Comparison of ENCODE assay signal across 13 cellular contexts in the genomic region with DNA sequence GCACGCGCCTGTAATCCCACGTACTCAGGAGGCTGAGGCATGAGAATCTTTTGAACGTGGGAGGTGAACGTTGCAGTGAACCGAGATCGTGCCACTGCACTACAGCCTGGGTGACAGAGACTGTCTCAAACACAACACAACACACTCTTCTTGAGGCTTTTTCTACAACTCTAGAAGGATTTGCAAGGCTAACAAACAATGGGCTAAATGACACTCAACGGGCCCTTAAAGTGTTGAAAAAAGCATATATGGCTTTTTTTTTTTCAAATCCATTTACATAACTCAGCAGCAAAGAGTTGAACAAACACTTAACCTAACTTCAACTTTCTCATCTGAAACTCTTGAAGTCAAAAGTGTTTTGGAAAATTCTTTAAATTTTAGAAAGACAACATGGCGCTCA.
"Had no signal": no experiment of that assay in that cellular context is flagged by ENCODE, and none has a peak within 500 bp of the region (broad histone marks: within the 10 kb centered on the region; RNA-seq: fewer than 3 reads in every experiment).

No MANE protein-coding gene starts in this region.

- DNase-seq: activated CD4-positive, alpha-beta T cell treated with anti-CD3 and anti-CD28 coated beads for 4 hours; activated naive CD4-positive, alpha-beta T cell; activated T-cell treated with anti-CD3 and anti-CD28 coated beads, Interleukin-2, amount 50 U/mL, for 4 hours; effector memory CD8-positive, alpha-beta T cell; kidney; retina; SW 1271; uterus had no signal

- FAIRE-seq: kidney had no signal

- ATAC-seq: activated T-cell treated with anti-CD3 and anti-CD28 coated beads, Interleukin-2, amount 50 U/mL, for 4 hours; effector memory CD8-positive, alpha-beta T cell; gastroesophageal sphincter had no signal

- H3K4me1 ChIP-seq: uterus had no signal

- H3K9me3 Mint-ChIP-seq: activated T-cell treated with anti-CD3 and anti-CD28 coated beads, Interleukin-2, amount 50 U/mL, for 4 hours; central memory CD8-positive, alpha-beta T cell; effector memory CD8-positive, alpha-beta T cell had no signal

- H3K4me3 ChIP-seq: gastroesophageal sphincter, uterus had no signal

- H3K4me1 Mint-ChIP-seq: brain had no signal

- H3K36me3 ChIP-seq: uterus had no signal

- H3K4me3 Mint-ChIP-seq: activated T-cell treated with anti-CD3 and anti-CD28 coated beads, Interleukin-2, amount 50 U/mL, for 4 hours; brain; central memory CD8-positive, alpha-beta T cell; effector memory CD8-positive, alpha-beta T cell had no signal

- H3K27ac Mint-ChIP-seq: brain; effector memory CD8-positive, alpha-beta T cell had no signal

- H3K9me3 ChIP-seq: gastroesophageal sphincter, uterus had no signal

- H3K27ac ChIP-seq: epithelial cell of prostate, VCaP had no signal

- H3K27me3 Mint-ChIP-seq: brain; central memory CD8-positive, alpha-beta T cell; effector memory CD8-positive, alpha-beta T cell had no signal

- H3K27me3 ChIP-seq: gastroesophageal sphincter, uterus had no signal
